In the genomic region with DNA sequence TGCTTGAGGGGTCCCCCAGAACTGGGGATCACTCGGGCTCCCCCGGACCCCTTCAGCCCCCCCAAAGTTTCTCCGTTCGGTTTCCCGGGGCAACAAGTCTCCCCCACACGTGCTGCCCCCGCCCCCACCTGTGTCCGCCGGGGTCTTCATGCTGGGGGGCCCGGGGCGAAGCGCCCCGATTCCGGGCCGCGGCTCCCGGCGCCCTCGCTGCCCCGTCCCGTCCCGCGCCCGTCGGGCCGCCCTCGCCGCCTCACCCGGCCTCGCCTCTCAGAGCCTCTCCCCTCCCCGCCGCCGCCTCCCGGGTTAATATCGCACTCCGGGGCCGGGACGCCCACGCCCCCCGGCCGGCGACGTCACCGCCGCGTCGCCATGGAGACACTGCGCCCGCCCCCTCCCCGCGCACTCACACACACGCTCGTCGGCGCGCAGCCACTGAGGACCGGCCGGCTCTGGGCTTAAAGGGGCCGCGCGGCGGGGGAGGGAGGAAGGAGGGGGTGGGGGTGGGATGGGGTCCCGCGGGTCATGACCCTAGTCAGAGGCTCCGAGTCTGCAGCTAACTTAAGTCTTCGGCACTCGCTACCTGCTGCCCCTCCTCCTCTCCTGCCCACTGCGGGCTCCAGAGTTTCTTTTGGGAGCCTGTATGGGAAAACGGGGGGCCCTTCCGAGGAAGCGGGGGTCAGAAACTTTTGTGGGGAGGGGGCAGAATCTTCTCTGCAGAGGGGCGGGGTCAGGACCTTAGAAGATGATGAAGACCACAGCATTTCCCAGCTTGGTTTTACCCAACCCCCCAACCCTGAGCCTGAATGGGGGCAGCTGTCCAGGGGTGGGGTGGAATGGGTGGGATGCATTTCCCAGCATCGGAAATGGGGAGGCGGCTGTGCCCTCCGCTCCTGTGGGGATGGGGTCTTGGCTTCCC, we compare ENCODE assay signal across 1 cellular context.
A peak's percentile ranks its signal among the peaks of the same experiment; 100 is the strongest.
TF ChIP-seq lines count a peak whose summit lies in the region.

A gene (minus strand): TSS at position 279 of the 916 bp plus-strand sequence. CDS start 129 bp downstream, at position 150.

TF ChIP-seq in GM12878, 131 proteins besides CTCF, POLR2A, EP300 and RAD21 (continued from another document and continues in another):
- TF ChIP-seq, protein P1, sequence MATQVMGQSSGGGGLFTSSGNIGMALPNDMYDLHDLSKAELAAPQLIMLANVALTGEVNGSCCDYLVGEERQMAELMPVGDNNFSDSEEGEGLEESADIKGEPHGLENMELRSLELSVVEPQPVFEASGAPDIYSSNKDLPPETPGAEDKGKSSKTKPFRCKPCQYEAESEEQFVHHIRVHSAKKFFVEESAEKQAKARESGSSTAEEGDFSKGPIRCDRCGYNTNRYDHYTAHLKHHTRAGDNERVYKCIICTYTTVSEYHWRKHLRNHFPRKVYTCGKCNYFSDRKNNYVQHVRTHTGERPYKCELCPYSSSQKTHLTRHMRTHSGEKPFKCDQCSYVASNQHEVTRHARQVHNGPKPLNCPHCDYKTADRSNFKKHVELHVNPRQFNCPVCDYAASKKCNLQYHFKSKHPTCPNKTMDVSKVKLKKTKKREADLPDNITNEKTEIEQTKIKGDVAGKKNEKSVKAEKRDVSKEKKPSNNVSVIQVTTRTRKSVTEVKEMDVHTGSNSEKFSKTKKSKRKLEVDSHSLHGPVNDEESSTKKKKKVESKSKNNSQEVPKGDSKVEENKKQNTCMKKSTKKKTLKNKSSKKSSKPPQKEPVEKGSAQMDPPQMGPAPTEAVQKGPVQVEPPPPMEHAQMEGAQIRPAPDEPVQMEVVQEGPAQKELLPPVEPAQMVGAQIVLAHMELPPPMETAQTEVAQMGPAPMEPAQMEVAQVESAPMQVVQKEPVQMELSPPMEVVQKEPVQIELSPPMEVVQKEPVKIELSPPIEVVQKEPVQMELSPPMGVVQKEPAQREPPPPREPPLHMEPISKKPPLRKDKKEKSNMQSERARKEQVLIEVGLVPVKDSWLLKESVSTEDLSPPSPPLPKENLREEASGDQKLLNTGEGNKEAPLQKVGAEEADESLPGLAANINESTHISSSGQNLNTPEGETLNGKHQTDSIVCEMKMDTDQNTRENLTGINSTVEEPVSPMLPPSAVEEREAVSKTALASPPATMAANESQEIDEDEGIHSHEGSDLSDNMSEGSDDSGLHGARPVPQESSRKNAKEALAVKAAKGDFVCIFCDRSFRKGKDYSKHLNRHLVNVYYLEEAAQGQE (IDR thresholded peaks at IDR 0.05; ENCODE audit: low read depth, low read length) = no peak
- TF ChIP-seq IKZF1 (conservative IDR thresholded peaks at IDR 0.05) (peak; percentile 69), GABPA (IDR thresholded peaks at IDR 0.05; ENCODE audit: low read depth) (no peak), SRF (IDR thresholded peaks at IDR 0.05; ENCODE audit: low read depth in 2 of 2, low read length in 2 of 2) (no peak), ZNF24 (IDR thresholded peaks at IDR 0.05) (no peak), ATF7 (IDR thresholded peaks at IDR 0.05; ENCODE audit: low read depth) (peak; percentile 31; the same call in 1 of the 2 replicates), POLR2AphosphoS5 (IDR thresholded peaks at IDR 0.05; ENCODE audit: low read length) (peak; percentile 76; the same call in 1 of the 2 replicates), CHD4 (IDR thresholded peaks at IDR 0.05) (no peak), BACH1 (IDR thresholded peaks at IDR 0.05; ENCODE audit: borderline replicate concordance) (peak; percentile 80), BHLHE40 (IDR thresholded peaks at IDR 0.05; ENCODE audit: borderline replicate concordance in 1 of 2, low read depth in 2 of 2, low read length in 1 of 2) (peak in 1 of 2 experiments; percentile 88; a peak in 2 of 4 replicates), BMI1 (IDR thresholded peaks at IDR 0.05; ENCODE audit: borderline replicate concordance) (peak; percentile 88), TCF7 (IDR thresholded peaks at IDR 0.05; ENCODE audit: borderline replicate concordance) (no peak), RB1 (IDR thresholded peaks at IDR 0.05; ENCODE audit: borderline replicate concordance) (peak; percentile 18; the same call in 1 of the 2 replicates), MTA3 (IDR thresholded peaks at IDR 0.05; ENCODE audit: borderline replicate concordance, low read length) (no peak), SIN3A (IDR thresholded peaks at IDR 0.05; ENCODE audit: low read depth, low read length) (0 out of 2 replicates have a peak, but pooled peaks have one; percentile 40), NRF1 (conservative IDR thresholded peaks at IDR 0.05; ENCODE audit: low read depth, low read length) (peak; percentile 9; the same call in 1 of the 2 replicates), SMARCA5 (IDR thresholded peaks at IDR 0.05) (peak; percentile 48; the same call in 1 of the 2 replicates), LARP7 (IDR thresholded peaks at IDR 0.05) (peak; percentile 91), TAF1 (IDR thresholded peaks at IDR 0.05; ENCODE audit: borderline replicate concordance, low read depth, low read length) (peak; percentile 53; the same call in 1 of the 2 replicates), ZNF207 (IDR thresholded peaks at IDR 0.05; ENCODE audit: borderline replicate concordance) (0 out of 2 replicates have a peak, but pooled peaks have one; percentile 46), MXI1 (IDR thresholded peaks at IDR 0.05; ENCODE audit: low read depth, low read length) (peak; percentile 77), EGR1 (IDR thresholded peaks at IDR 0.05; ENCODE audit: borderline replicate concordance in 1 of 2, low read depth in 2 of 2, low read length in 2 of 2) (peak; percentile 31 to 97), ZNF384 (IDR thresholded peaks at IDR 0.05; ENCODE audit: borderline replicate concordance, low read depth, low read length) (no peak), HDAC6 (IDR thresholded peaks at IDR 0.05; ENCODE audit: unreplicated experiment) (no peak), NFIC (IDR thresholded peaks at IDR 0.05; ENCODE audit: low read depth, low read length) (no peak), WRNIP1 (IDR thresholded peaks at IDR 0.05; ENCODE audit: borderline replicate concordance, low read depth, low read length) (no peak), POU2F2 (IDR thresholded peaks at IDR 0.05; ENCODE audit: borderline replicate concordance, low read depth, low read length) (peak; percentile 42; the same call in 1 of the 3 replicates), KAT2A (conservative IDR thresholded peaks at IDR 0.05; ENCODE audit: control insufficient read depth, low read depth, low read length) (no peak), ZNF622 (IDR thresholded peaks at IDR 0.05) (no peak), DPF2 (IDR thresholded peaks at IDR 0.05) (peak; percentile 91)
- TF ChIP-seq, protein P2, sequence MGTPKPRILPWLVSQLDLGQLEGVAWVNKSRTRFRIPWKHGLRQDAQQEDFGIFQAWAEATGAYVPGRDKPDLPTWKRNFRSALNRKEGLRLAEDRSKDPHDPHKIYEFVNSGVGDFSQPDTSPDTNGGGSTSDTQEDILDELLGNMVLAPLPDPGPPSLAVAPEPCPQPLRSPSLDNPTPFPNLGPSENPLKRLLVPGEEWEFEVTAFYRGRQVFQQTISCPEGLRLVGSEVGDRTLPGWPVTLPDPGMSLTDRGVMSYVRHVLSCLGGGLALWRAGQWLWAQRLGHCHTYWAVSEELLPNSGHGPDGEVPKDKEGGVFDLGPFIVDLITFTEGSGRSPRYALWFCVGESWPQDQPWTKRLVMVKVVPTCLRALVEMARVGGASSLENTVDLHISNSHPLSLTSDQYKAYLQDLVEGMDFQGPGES (IDR thresholded peaks at IDR 0.05) = no peak
- TF ChIP-seq, protein P3, sequence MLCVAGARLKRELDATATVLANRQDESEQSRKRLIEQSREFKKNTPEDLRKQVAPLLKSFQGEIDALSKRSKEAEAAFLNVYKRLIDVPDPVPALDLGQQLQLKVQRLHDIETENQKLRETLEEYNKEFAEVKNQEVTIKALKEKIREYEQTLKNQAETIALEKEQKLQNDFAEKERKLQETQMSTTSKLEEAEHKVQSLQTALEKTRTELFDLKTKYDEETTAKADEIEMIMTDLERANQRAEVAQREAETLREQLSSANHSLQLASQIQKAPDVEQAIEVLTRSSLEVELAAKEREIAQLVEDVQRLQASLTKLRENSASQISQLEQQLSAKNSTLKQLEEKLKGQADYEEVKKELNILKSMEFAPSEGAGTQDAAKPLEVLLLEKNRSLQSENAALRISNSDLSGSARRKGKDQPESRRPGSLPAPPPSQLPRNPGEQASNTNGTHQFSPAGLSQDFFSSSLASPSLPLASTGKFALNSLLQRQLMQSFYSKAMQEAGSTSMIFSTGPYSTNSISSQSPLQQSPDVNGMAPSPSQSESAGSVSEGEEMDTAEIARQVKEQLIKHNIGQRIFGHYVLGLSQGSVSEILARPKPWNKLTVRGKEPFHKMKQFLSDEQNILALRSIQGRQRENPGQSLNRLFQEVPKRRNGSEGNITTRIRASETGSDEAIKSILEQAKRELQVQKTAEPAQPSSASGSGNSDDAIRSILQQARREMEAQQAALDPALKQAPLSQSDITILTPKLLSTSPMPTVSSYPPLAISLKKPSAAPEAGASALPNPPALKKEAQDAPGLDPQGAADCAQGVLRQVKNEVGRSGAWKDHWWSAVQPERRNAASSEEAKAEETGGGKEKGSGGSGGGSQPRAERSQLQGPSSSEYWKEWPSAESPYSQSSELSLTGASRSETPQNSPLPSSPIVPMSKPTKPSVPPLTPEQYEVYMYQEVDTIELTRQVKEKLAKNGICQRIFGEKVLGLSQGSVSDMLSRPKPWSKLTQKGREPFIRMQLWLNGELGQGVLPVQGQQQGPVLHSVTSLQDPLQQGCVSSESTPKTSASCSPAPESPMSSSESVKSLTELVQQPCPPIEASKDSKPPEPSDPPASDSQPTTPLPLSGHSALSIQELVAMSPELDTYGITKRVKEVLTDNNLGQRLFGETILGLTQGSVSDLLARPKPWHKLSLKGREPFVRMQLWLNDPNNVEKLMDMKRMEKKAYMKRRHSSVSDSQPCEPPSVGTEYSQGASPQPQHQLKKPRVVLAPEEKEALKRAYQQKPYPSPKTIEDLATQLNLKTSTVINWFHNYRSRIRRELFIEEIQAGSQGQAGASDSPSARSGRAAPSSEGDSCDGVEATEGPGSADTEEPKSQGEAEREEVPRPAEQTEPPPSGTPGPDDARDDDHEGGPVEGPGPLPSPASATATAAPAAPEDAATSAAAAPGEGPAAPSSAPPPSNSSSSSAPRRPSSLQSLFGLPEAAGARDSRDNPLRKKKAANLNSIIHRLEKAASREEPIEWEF (IDR thresholded peaks at IDR 0.05; ENCODE audit: insufficient replicate concordance, low read depth, low read length) = no peak
- TF ChIP-seq, protein P4, sequence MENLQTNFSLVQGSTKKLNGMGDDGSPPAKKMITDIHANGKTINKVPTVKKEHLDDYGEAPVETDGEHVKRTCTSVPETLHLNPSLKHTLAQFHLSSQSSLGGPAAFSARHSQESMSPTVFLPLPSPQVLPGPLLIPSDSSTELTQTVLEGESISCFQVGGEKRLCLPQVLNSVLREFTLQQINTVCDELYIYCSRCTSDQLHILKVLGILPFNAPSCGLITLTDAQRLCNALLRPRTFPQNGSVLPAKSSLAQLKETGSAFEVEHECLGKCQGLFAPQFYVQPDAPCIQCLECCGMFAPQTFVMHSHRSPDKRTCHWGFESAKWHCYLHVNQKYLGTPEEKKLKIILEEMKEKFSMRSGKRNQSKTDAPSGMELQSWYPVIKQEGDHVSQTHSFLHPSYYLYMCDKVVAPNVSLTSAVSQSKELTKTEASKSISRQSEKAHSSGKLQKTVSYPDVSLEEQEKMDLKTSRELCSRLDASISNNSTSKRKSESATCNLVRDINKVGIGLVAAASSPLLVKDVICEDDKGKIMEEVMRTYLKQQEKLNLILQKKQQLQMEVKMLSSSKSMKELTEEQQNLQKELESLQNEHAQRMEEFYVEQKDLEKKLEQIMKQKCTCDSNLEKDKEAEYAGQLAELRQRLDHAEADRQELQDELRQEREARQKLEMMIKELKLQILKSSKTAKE (IDR thresholded peaks at IDR 0.05; ENCODE audit: low read depth, poor library complexity, severe bottlenecking) = no peak
- TF ChIP-seq, protein P5, sequence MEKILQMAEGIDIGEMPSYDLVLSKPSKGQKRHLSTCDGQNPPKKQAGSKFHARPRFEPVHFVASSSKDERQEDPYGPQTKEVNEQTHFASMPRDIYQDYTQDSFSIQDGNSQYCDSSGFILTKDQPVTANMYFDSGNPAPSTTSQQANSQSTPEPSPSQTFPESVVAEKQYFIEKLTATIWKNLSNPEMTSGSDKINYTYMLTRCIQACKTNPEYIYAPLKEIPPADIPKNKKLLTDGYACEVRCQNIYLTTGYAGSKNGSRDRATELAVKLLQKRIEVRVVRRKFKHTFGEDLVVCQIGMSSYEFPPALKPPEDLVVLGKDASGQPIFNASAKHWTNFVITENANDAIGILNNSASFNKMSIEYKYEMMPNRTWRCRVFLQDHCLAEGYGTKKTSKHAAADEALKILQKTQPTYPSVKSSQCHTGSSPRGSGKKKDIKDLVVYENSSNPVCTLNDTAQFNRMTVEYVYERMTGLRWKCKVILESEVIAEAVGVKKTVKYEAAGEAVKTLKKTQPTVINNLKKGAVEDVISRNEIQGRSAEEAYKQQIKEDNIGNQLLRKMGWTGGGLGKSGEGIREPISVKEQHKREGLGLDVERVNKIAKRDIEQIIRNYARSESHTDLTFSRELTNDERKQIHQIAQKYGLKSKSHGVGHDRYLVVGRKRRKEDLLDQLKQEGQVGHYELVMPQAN (conservative IDR thresholded peaks at IDR 0.05) = peak; percentile 70
- TF ChIP-seq, protein P6, sequence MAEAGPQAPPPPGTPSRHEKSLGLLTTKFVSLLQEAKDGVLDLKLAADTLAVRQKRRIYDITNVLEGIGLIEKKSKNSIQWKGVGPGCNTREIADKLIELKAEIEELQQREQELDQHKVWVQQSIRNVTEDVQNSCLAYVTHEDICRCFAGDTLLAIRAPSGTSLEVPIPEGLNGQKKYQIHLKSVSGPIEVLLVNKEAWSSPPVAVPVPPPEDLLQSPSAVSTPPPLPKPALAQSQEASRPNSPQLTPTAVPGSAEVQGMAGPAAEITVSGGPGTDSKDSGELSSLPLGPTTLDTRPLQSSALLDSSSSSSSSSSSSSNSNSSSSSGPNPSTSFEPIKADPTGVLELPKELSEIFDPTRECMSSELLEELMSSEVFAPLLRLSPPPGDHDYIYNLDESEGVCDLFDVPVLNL (IDR thresholded peaks at IDR 0.05; ENCODE audit: low read depth, low read length) = 0 out of 2 replicates have a peak, but pooled peaks have one; percentile 20
- TF ChIP-seq, protein P7, sequence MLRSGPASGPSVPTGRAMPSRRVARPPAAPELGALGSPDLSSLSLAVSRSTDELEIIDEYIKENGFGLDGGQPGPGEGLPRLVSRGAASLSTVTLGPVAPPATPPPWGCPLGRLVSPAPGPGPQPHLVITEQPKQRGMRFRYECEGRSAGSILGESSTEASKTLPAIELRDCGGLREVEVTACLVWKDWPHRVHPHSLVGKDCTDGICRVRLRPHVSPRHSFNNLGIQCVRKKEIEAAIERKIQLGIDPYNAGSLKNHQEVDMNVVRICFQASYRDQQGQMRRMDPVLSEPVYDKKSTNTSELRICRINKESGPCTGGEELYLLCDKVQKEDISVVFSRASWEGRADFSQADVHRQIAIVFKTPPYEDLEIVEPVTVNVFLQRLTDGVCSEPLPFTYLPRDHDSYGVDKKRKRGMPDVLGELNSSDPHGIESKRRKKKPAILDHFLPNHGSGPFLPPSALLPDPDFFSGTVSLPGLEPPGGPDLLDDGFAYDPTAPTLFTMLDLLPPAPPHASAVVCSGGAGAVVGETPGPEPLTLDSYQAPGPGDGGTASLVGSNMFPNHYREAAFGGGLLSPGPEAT (IDR thresholded peaks at IDR 0.05; ENCODE audit: low read depth) = no peak
- TF ChIP-seq, protein P8, sequence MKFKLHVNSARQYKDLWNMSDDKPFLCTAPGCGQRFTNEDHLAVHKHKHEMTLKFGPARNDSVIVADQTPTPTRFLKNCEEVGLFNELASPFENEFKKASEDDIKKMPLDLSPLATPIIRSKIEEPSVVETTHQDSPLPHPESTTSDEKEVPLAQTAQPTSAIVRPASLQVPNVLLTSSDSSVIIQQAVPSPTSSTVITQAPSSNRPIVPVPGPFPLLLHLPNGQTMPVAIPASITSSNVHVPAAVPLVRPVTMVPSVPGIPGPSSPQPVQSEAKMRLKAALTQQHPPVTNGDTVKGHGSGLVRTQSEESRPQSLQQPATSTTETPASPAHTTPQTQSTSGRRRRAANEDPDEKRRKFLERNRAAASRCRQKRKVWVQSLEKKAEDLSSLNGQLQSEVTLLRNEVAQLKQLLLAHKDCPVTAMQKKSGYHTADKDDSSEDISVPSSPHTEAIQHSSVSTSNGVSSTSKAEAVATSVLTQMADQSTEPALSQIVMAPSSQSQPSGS (IDR thresholded peaks at IDR 0.05; ENCODE audit: low read length) = no peak
